33 cellular contexts compared by ENCODE assay signal in genomic region chr22:38190581-38190980, GRCh38.
"Had no signal": no experiment of that assay in that cellular context is flagged by ENCODE, and none has a peak within 500 bp of the region (broad histone marks: within the 10 kb centered on the region; RNA-seq: fewer than 3 reads in every experiment).

No MANE protein-coding gene starts in this region.

- H3K27me3 Mint-ChIP-seq: activated T-cell treated with anti-CD3 and anti-CD28 coated beads, Interleukin-2, amount 50 U/mL, for 24 hours had no signal

- H3K27me3 ChIP-seq: adrenal gland, body of pancreas, esophagus squamous epithelium, gastrocnemius medialis had no signal

- H3K4me3 ChIP-seq: adrenal gland, body of pancreas, esophagus squamous epithelium, gastrocnemius medialis had no signal

- H3K9me3 ChIP-seq: adrenal gland, body of pancreas, esophagus squamous epithelium, gastrocnemius medialis had no signal

- H3K36me3 ChIP-seq: adrenal gland, esophagus squamous epithelium, gastrocnemius medialis had no signal

- H3K27ac ChIP-seq: adrenal gland, body of pancreas, epithelial cell of prostate, esophagus squamous epithelium, gastrocnemius medialis had no signal

- H3K27ac Mint-ChIP-seq: activated CD4-positive, alpha-beta memory T cell treated with anti-CD3 and anti-CD28 coated beads for 36 hours; activated CD4-positive, alpha-beta T cell treated with anti-CD3 and anti-CD28 coated beads for 36 hours; activated CD4-positive, alpha-beta T cell treated with anti-CD3 and anti-CD28 coated beads, Interleukin-2, amount 10 ng/mL, durations not matched to agents 24 days and 14 days; activated CD8-positive, alpha-beta memory T cell treated with anti-CD3 and anti-CD28 coated beads, Interleukin-2, amount 10 ng/mL, durations not matched to agents 7 days and 5 days; activated CD8-positive, alpha-beta T cell treated with anti-CD3 and anti-CD28 coated beads, Interleukin-2, amount 10 ng/mL, durations not matched to agents 7 days and 5 days; activated naive CD8-positive, alpha-beta T cell; activated T-cell treated with anti-CD3 and anti-CD28 coated beads, Interleukin-2, amount 50 U/mL, for 24 hours; activated T-cell treated with anti-CD3 and anti-CD28 coated beads, Interleukin-2, amount 50 U/mL, for 72 hours; effector memory CD8-positive, alpha-beta T cell had no signal

- ATAC-seq: activated CD4-positive, alpha-beta T cell treated with anti-CD3 and anti-CD28 coated beads for 36 hours; activated CD8-positive, alpha-beta memory T cell treated with anti-CD3 and anti-CD28 coated beads, Interleukin-2, amount 10 ng/mL, durations not matched to agents 7 days and 5 days; activated CD8-positive, alpha-beta T cell treated with anti-CD3 and anti-CD28 coated beads, Interleukin-2, amount 10 ng/mL, durations not matched to agents 7 days and 5 days; activated T-cell treated with anti-CD3 and anti-CD28 coated beads, Interleukin-2, amount 50 U/mL, for 72 hours; body of pancreas; effector memory CD8-positive, alpha-beta T cell; gastrocnemius medialis had no signal

- H3K9me3 Mint-ChIP-seq: activated CD4-positive, alpha-beta memory T cell treated with anti-CD3 and anti-CD28 coated beads for 36 hours; activated CD4-positive, alpha-beta T cell treated with anti-CD3 and anti-CD28 coated beads, Interleukin-2, amount 10 ng/mL, durations not matched to agents 24 days and 14 days; activated T-cell treated with anti-CD3 and anti-CD28 coated beads, Interleukin-2, amount 50 U/mL, for 24 hours; activated T-cell treated with anti-CD3 and anti-CD28 coated beads, Interleukin-2, amount 50 U/mL, for 72 hours; effector memory CD8-positive, alpha-beta T cell had no signal

- H3K4me3 Mint-ChIP-seq: activated CD4-positive, alpha-beta memory T cell treated with anti-CD3 and anti-CD28 coated beads for 36 hours; activated CD4-positive, alpha-beta T cell treated with anti-CD3 and anti-CD28 coated beads for 36 hours; activated CD4-positive, alpha-beta T cell treated with anti-CD3 and anti-CD28 coated beads, Interleukin-2, amount 10 ng/mL, durations not matched to agents 24 days and 14 days; activated CD8-positive, alpha-beta memory T cell treated with anti-CD3 and anti-CD28 coated beads, Interleukin-2, amount 10 ng/mL, durations not matched to agents 7 days and 5 days; activated CD8-positive, alpha-beta T cell treated with anti-CD3 and anti-CD28 coated beads, Interleukin-2, amount 10 ng/mL, durations not matched to agents 7 days and 5 days; activated naive CD8-positive, alpha-beta T cell; activated T-cell treated with anti-CD3 and anti-CD28 coated beads, Interleukin-2, amount 50 U/mL, for 24 hours; activated T-cell treated with anti-CD3 and anti-CD28 coated beads, Interleukin-2, amount 50 U/mL, for 72 hours; effector memory CD8-positive, alpha-beta T cell had no signal

- H3K36me3 Mint-ChIP-seq: activated CD4-positive, alpha-beta memory T cell treated with anti-CD3 and anti-CD28 coated beads for 36 hours; activated CD8-positive, alpha-beta memory T cell treated with anti-CD3 and anti-CD28 coated beads, Interleukin-2, amount 10 ng/mL, durations not matched to agents 7 days and 5 days; activated naive CD8-positive, alpha-beta T cell had no signal

- DNase-seq: activated CD4-positive, alpha-beta memory T cell treated with anti-CD3 and anti-CD28 coated beads for 36 hours; activated CD4-positive, alpha-beta T cell treated with anti-CD3 and anti-CD28 coated beads for 36 hours; activated CD4-positive, alpha-beta T cell treated with anti-CD3 and anti-CD28 coated beads, Interleukin-2, amount 10 ng/mL, durations not matched to agents 24 days and 14 days; activated CD4-positive, CD25-positive, alpha-beta regulatory T cell; activated CD4-positive, CD25-positive, alpha-beta regulatory T cell treated with anti-CD3 and anti-CD28 coated beads, Interleukin-2, amount 50 U/mL, for 72 hours; activated CD8-positive, alpha-beta memory T cell treated with anti-CD3 and anti-CD28 coated beads, Interleukin-2, amount 10 ng/mL, durations not matched to agents 7 days and 5 days; activated CD8-positive, alpha-beta memory T cell treated with anti-CD3 and anti-CD28 coated beads, Interleukin-2, amount 50 U/mL, for 48 hours; activated CD8-positive, alpha-beta T cell treated with anti-CD3 and anti-CD28 coated beads, Interleukin-2, amount 10 ng/mL, durations not matched to agents 7 days and 5 days; activated gamma-delta T cell; activated naive CD4-positive, alpha-beta T cell treated with anti-CD3 and anti-CD28 coated beads, Interleukin-2, amount 50 U/mL, for 16 hours; activated naive CD4-positive, alpha-beta T cell treated with Interleukin-2 at 50 U/mL for 16 hours; activated T-cell treated with anti-CD3 and anti-CD28 coated beads for 4 hours; activated T-cell treated with anti-CD3 and anti-CD28 coated beads, Interleukin-2, amount 50 U/mL, for 24 hours; activated T-cell treated with anti-CD3 and anti-CD28 coated beads, Interleukin-2, amount 50 U/mL, for 72 hours; adrenal gland; amygdala; aorta; body of pancreas; caudate nucleus; cortex of kidney; dermis blood vessel endothelial cell; effector CD4-positive, alpha-beta T cell; effector memory CD8-positive, alpha-beta T cell; esophagus squamous epithelium; foreskin fibroblast; gastrocnemius medialis; glutamatergic neuron; T-helper 2 cell had no signal

- FAIRE-seq: colon, endometrium, endothelial cell of umbilical vein had no signal
